ENCODE assay signal across 8 cellular contexts in genomic region chr16:70686376-70687171, GRCh38.
DNase-seq lines count a peak whose midpoint lies in the region; ATAC-seq lines count a peak whose summit lies in the region.

No MANE protein-coding gene starts in this region.

- ATAC-seq in central memory CD8-positive, alpha-beta T cell (replicated peaks; ENCODE audit: extremely low read depth, poor library complexity, severe bottlenecking): no peak
- ATAC-seq in HG02870 (IDR thresholded peaks at IDR 0.05; ENCODE audit: unreplicated experiment) (no peak), HG03354 (IDR thresholded peaks at IDR 0.05; ENCODE audit: poor library complexity, severe bottlenecking, unreplicated experiment) (no peak)

- H3K9me3 Mint-ChIP-seq in central memory CD8-positive, alpha-beta T cell: no peaks in the 10 kb centered on the region

- no peaks in the 10 kb centered on the region for H3K27me3 Mint-ChIP-seq in central memory CD8-positive, alpha-beta T cell

- H3K36me3 ChIP-seq in HUES6 (ENCODE audit: control insufficient read depth, insufficient read depth, low read length) (no peaks in the 10 kb centered on the region), muscle layer of colon (ENCODE audit: insufficient read depth, low read length) (peaks cover 8% of the 10 kb centered on the region)

- H3K4me1 Mint-ChIP-seq in central memory CD8-positive, alpha-beta T cell: no peaks in the 10 kb centered on the region

- DNase-seq in 8988T (peak; percentile 85), epidermal melanocyte (ENCODE audit: insufficient read length, low spot score) (no peak), SIG-M5 treated with dmso at 0.1 percent for 504 hours (lab: John Stamatoyannopoulos, UW; ENCODE audit: unreplicated experiment) (no peak)
- DNase-seq in central memory CD8-positive, alpha-beta T cell (ENCODE audit: low spot score in 2 of 2): no peak

- H3K36me3 Mint-ChIP-seq in central memory CD8-positive, alpha-beta T cell (ENCODE audit: insufficient read depth): peaks cover 3% of the 10 kb centered on the region

- H3K27ac Mint-ChIP-seq in central memory CD8-positive, alpha-beta T cell (ENCODE audit: low read depth): no peak overlapping the region

- H3K27me3 ChIP-seq in HUES6 (ENCODE audit: control insufficient read depth, insufficient read depth, low read length) (peaks cover 4% of the 10 kb centered on the region; the same call in 1 of the 2 replicates), muscle layer of colon (ENCODE audit: control insufficient read depth in 1 of 2, insufficient read depth in 2 of 2, low read length in 2 of 2) (no peaks in the 10 kb centered on the region)

- H3K9me3 ChIP-seq in HUES6 (ENCODE audit: control insufficient read depth, insufficient read depth, low read depth, low read length): no peaks in the 10 kb centered on the region
- H3K9me3 ChIP-seq in muscle layer of colon (ENCODE audit: low read length): no peaks in the 10 kb centered on the region

- H3K4me3 ChIP-seq in HUES6 (ENCODE audit: low read depth, low read length) (peak overlapping the region; percentile 59), muscle layer of colon (ENCODE audit: low read depth in 1 of 2, low read length in 2 of 2) (peak overlapping the region; percentile 36 to 63)

- H3K27ac ChIP-seq in HUES6 (ENCODE audit: low read depth, low read length) (no peak overlapping the region), muscle layer of colon (ENCODE audit: low read depth, low read length) (peak overlapping the region; percentile 92)

- peak overlapping the region; percentile 45 for H3K4me3 Mint-ChIP-seq in central memory CD8-positive, alpha-beta T cell

- peak overlapping the region; percentile 59 for H3K9ac ChIP-seq in HUES6 (ENCODE audit: low read length)
- peak overlapping the region; percentile 78 for H3K9ac ChIP-seq in muscle layer of colon (ENCODE audit: low read length)

- H3K4me1 ChIP-seq in HUES6 (ENCODE audit: control insufficient read depth, insufficient read depth, low read length) (peaks cover 30% of the 10 kb centered on the region), muscle layer of colon (ENCODE audit: insufficient read depth, low read length) (peaks cover 84% of the 10 kb centered on the region)
